Comparison of ENCODE assay signal across 13 cellular contexts in the genomic region with DNA sequence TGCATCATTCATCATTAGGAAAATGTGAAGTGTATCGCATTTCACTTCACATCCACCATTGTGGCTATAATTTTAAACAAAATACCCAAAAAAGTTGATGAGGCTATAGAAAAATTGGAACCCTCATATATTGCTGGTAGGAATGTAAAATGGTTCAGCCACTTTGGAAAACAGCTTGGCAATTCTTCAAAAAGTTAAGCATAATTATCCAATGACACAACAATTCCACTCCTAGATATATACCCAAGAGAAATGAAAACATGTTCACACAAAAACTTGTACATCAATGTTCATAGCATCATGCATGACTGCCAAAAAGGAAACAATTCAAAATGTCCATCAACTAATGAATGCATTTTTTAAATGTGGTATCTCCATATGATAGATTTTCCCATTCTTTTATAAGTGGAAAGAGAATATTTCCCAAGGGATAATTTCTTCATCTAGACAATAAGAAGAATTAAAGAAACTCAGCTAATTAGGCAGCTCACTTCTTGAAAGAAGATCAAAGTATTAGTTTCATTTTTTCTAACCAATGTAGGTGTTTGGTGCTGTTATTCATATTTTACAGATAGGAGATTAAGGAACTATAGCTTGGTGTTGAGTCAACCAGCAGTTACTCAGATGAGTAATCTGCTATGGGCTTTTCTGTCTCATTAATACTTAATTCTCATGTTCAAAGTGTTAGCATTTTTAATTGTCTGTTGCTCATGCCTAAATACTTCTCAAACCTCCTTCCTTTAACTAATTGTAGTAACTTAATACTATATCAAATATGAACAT. TPM values are rescaled to one million over a fixed set of nuclear protein-coding genes. Genes with fewer than 3 reads are reported as not detected.
DNase-seq lines count a peak whose midpoint lies in the region; ATAC-seq and TF ChIP-seq lines count a peak whose summit lies in the region.
"Had no signal": no experiment of that assay in that cellular context is flagged by ENCODE, and none has a peak within 500 bp of the region (broad histone marks: within the 10 kb centered on the region; RNA-seq: fewer than 3 reads in every experiment).

No MANE protein-coding gene starts in this region.

- peak; percentile 99 for ATAC-seq in HG02610 (IDR thresholded peaks at IDR 0.05; ENCODE audit: unreplicated experiment)
- peak; percentile 57 for ATAC-seq in HG03571 (IDR thresholded peaks at IDR 0.05; ENCODE audit: unreplicated experiment)
- ATAC-seq in stimulated activated effector memory CD8-positive, alpha-beta T cell treated with anti-CD3 and anti-CD28 coated beads, Interleukin-12 subunit alpha, Interleukin-12 subunit beta, amount 100 ng/mL, for 72 hours = peak; percentile 82
- ATAC-seq: HepG2 had no signal

- dilution Hi-C loops in mammary epithelial cell (cut with HindIII; ENCODE audit: low sequenced_read_pairs) = no loop called here

- WGBS in mammary epithelial cell (ENCODE audit: low coverage, missing lambda C conversion rate) = 100% methylated on average over 1 of the region's 1 CpG

- H3K4me3 ChIP-seq in mammary epithelial cell (replicated peaks in 1 of 3; ENCODE audit: insufficient read depth in 1 of 3, low read depth in 2 of 3, low read length in 3 of 3) = no peak overlapping the region
- no peak overlapping the region for H3K4me3 ChIP-seq in breast epithelium
- H3K4me3 ChIP-seq: esophagus muscularis mucosa had no signal

- CTCF ChIA-PET in mammary epithelial cell (lab: Charles Lee; ENCODE audit: low non-redundant PET) = no interaction called here

- H3K36me3 ChIP-seq in mammary epithelial cell (ENCODE audit: insufficient read depth, low read length) = no peaks in the 10 kb centered on the region
- H3K36me3 ChIP-seq in breast epithelium = peaks cover 4% of the 10 kb centered on the region

- no peak overlapping the region for H3K9ac ChIP-seq in mammary epithelial cell (ENCODE audit: insufficient read depth, low read length)

- H2AFZ ChIP-seq in mammary epithelial cell (ENCODE audit: low read depth, low read length) = no peak overlapping the region

- DNase-seq in mammary epithelial cell (peak; percentile 14), breast epithelium (ENCODE audit: low spot score in 2 of 2) (no peak), A172 (ENCODE audit: low spot score) (no peak), DMS79 (lab: John Stamatoyannopoulos, UW) (no peak), NCI-H1092 (lab: John Stamatoyannopoulos, UW) (no peak)
- no peak for DNase-seq in stimulated activated effector memory CD8-positive, alpha-beta T cell treated with anti-CD3 and anti-CD28 coated beads, Interleukin-12 subunit alpha, Interleukin-12 subunit beta, amount 100 ng/mL, for 72 hours (ENCODE audit: low spot score in 2 of 2)
- DNase-seq: nephron progenitor cell had no signal

- no peaks in the 10 kb centered on the region for H3K4me1 Mint-ChIP-seq in stimulated activated effector memory CD8-positive, alpha-beta T cell treated with anti-CD3 and anti-CD28 coated beads, Interleukin-12 subunit alpha, Interleukin-12 subunit beta, amount 100 ng/mL, for 72 hours
- H3K4me1 Mint-ChIP-seq: brain, nephron progenitor cell had no signal

- BruUV-seq in mammary epithelial cell (replicated peaks; lab: Mats Ljungman, UMichigan) = no TSS peak

- peak overlapping the region; percentile 37 for H3K4me2 ChIP-seq in mammary epithelial cell (ENCODE audit: insufficient read depth, low read depth, low read length)

- H3K27ac ChIP-seq in mammary epithelial cell (ENCODE audit: insufficient read depth, low read depth, low read length) (no peak overlapping the region), breast epithelium (no peak overlapping the region)
- H3K27ac ChIP-seq: esophagus muscularis mucosa had no signal

- H3K9me3 ChIP-seq in mammary epithelial cell (replicated peaks; ENCODE audit: insufficient read depth, low read length) (peaks cover 5% of the 10 kb centered on the region), breast epithelium (peaks cover 0 to 4% of the 10 kb centered on the region in 2 donors)
- H3K9me3 ChIP-seq: esophagus muscularis mucosa had no signal

- H3K79me2 ChIP-seq in mammary epithelial cell (ENCODE audit: insufficient read depth, low read length) = no peaks in the 10 kb centered on the region

- in situ Hi-C loops in mammary epithelial cell (cut with MboI; ENCODE audit: low sequenced_read_pairs in 2 of 2) = no loop called here

- H3K4me1 ChIP-seq in mammary epithelial cell (ENCODE audit: insufficient read depth, low read length) = no peaks in the 10 kb centered on the region
- no peaks in the 10 kb centered on the region for H3K4me1 ChIP-seq in breast epithelium
- H3K4me1 ChIP-seq: esophagus muscularis mucosa had no signal

- no peak overlapping the region for H3K4me3 Mint-ChIP-seq in stimulated activated effector memory CD8-positive, alpha-beta T cell treated with anti-CD3 and anti-CD28 coated beads, Interleukin-12 subunit alpha, Interleukin-12 subunit beta, amount 100 ng/mL, for 72 hours
- H3K4me3 Mint-ChIP-seq: brain, nephron progenitor cell had no signal

- H3K9me3 Mint-ChIP-seq in stimulated activated effector memory CD8-positive, alpha-beta T cell treated with anti-CD3 and anti-CD28 coated beads, Interleukin-12 subunit alpha, Interleukin-12 subunit beta, amount 100 ng/mL, for 72 hours = peaks cover 5% of the 10 kb centered on the region

- TF ChIP-seq POLR2A in breast epithelium (IDR thresholded peaks at IDR 0.05) = no peak

- intact Hi-C loops in mammary epithelial cell (cut with micrococcal nuclease) = no loop called here
- intact Hi-C loops in breast epithelium (cut with DNase I; ENCODE audit: low total_unique reads) = no loop called here

- H3K36me3 Mint-ChIP-seq in stimulated activated effector memory CD8-positive, alpha-beta T cell treated with anti-CD3 and anti-CD28 coated beads, Interleukin-12 subunit alpha, Interleukin-12 subunit beta, amount 100 ng/mL, for 72 hours = peaks cover 55% of the 10 kb centered on the region

- no peaks in the 10 kb centered on the region for H4K20me1 ChIP-seq in mammary epithelial cell (ENCODE audit: insufficient read depth, low read length)

- TF ChIP-seq CTCF in mammary epithelial cell (conservative IDR thresholded peaks at IDR 0.05 in 1 of 2, IDR thresholded peaks at IDR 0.05 in 1 of 2; ENCODE audit: extremely low read depth in 1 of 2, insufficient read depth in 1 of 2, low read depth in 1 of 2, low read length in 2 of 2) (no peak), breast epithelium (IDR thresholded peaks at IDR 0.05) (no peak)

- no peak overlapping the region for H3K27ac Mint-ChIP-seq in stimulated activated effector memory CD8-positive, alpha-beta T cell treated with anti-CD3 and anti-CD28 coated beads, Interleukin-12 subunit alpha, Interleukin-12 subunit beta, amount 100 ng/mL, for 72 hours
- H3K27ac Mint-ChIP-seq: brain had no signal

- H3K27me3 ChIP-seq in mammary epithelial cell (ENCODE audit: insufficient read depth, low read length) (no peaks in the 10 kb centered on the region), breast epithelium (no peaks in the 10 kb centered on the region)
- H3K27me3 ChIP-seq: esophagus muscularis mucosa had no signal

RNA-seq across cellular contexts. Expression of a gene that starts 32.8 kb away (rescaled TPM):
- total RNA-seq in mammary epithelial cell (10 to 100 TPM; 18.2 to 19.7 TPM), breast epithelium (10 to 100 TPM; 13.8 to 23.0 (median 16.1) TPM)
- polyA plus RNA-seq in mammary epithelial cell = 16.9 TPM
- 6.9 TPM for polyA minus RNA-seq in mammary epithelial cell
- 46.1 and 56.3 TPM in 2 replicates for total RNA-seq in A172 (2014; rRNA removed; shearing (Covaris generic))

RNA-seq across cellular contexts. Expression of a gene that starts 44.2 kb away (rescaled TPM):
- not detected for total RNA-seq in mammary epithelial cell
- polyA plus RNA-seq in mammary epithelial cell = not detected
- not detected for polyA minus RNA-seq in mammary epithelial cell
- total RNA-seq in breast epithelium = 10 to 100 TPM; 13.4 to 99.9 (median 57.1) TPM
- 0.07 and 2.3 TPM in 2 replicates for total RNA-seq in A172 (2014; rRNA removed; shearing (Covaris generic))
- total RNA-seq: G401 had no signal
